Comparison of ENCODE assay signal across 25 cellular contexts in genomic region chr7:158401295-158401694, GRCh38.
"Had no signal": no experiment of that assay in that cellular context is flagged by ENCODE, and none has a peak within 500 bp of the region (broad histone marks: within the 10 kb centered on the region; RNA-seq: fewer than 3 reads in every experiment).

No MANE protein-coding gene starts in this region.

- H3K4me3 Mint-ChIP-seq: memory B cell; natural killer cell; stimulated activated memory B cell treated with anti-CD40 and anti-IgM and Interleukin-4, amounts not matched to agents 10 μg/mL and 1 μg/mL and 100 μg/mL, for 72 hours; type B pancreatic cell had no signal

- H3K4me2 ChIP-seq: hepatocyte had no signal

- H3K4me1 ChIP-seq: gastrocnemius medialis, heart left ventricle, left lung, lower lobe of right lung, testis, tibial artery had no signal

- H3K27ac Mint-ChIP-seq: memory B cell; natural killer cell; stimulated activated memory B cell treated with anti-CD40 and anti-IgM and Interleukin-4, amounts not matched to agents 10 μg/mL and 1 μg/mL and 100 μg/mL, for 72 hours; type B pancreatic cell had no signal

- H2AFZ ChIP-seq: hepatocyte had no signal

- H3K9me3 ChIP-seq: gastrocnemius medialis, ovary, testis, tibial artery had no signal

- H3K27ac ChIP-seq: dorsolateral prefrontal cortex, epithelial cell of prostate, gastrocnemius medialis, heart left ventricle, hepatocyte, left lung, lower lobe of right lung, ovary, sigmoid colon, testis, tibial artery had no signal

- H3K4me3 ChIP-seq: dorsolateral prefrontal cortex, gastrocnemius medialis, heart left ventricle, hepatocyte, left lung, lower lobe of right lung, ovary, sigmoid colon, testis, tibial artery had no signal

- H3K36me3 ChIP-seq: gastrocnemius medialis, heart left ventricle, left lung, lower lobe of right lung, ovary, sigmoid colon, tibial artery had no signal

- H3K4me1 Mint-ChIP-seq: memory B cell; natural killer cell; stimulated activated memory B cell treated with anti-CD40 and anti-IgM and Interleukin-4, amounts not matched to agents 10 μg/mL and 1 μg/mL and 100 μg/mL, for 72 hours had no signal

- H3K27me3 ChIP-seq: dorsolateral prefrontal cortex, gastrocnemius medialis, hepatocyte, ovary, sigmoid colon, testis had no signal

- H3K36me3 Mint-ChIP-seq: natural killer cell; stimulated activated memory B cell treated with anti-CD40 and anti-IgM and Interleukin-4, amounts not matched to agents 10 μg/mL and 1 μg/mL and 100 μg/mL, for 72 hours; type B pancreatic cell had no signal

- ATAC-seq: esophagus mucosa; gastrocnemius medialis; heart left ventricle; left cardiac atrium; left lung; lower lobe of right lung; natural killer cell; stimulated activated memory B cell treated with anti-CD40 and anti-IgM and Interleukin-4, amounts not matched to agents 10 μg/mL and 1 μg/mL and 100 μg/mL, for 72 hours; stimulated activated naive CD8-positive, alpha-beta T cell treated with anti-CD3 and anti-CD28 coated beads, Interleukin-15, Interleukin-2, amounts not matched to agents 100 U/mL and 50 U/mL, for 24 hours had no signal

- H3K79me2 ChIP-seq: hepatocyte had no signal

- DNase-seq: cerebellar nuclear complex; dorsolateral prefrontal cortex; effector CD4-positive, alpha-beta T cell; foreskin fibroblast; gastrocnemius medialis; heart left ventricle; kidney; left cardiac atrium; left lung; lower lobe of right lung; natural killer cell; occipital lobe; ovary; sigmoid colon; stimulated activated CD4-positive, alpha-beta T cell treated with anti-CD3 and anti-CD28 coated beads, Interleukin-4, amount 100 ng/mL, for 4 hours; stimulated activated naive CD8-positive, alpha-beta T cell treated with anti-CD3 and anti-CD28 coated beads, Interleukin-15, Interleukin-2, amounts not matched to agents 100 U/mL and 50 U/mL, for 24 hours; substantia nigra; testis; tibial artery had no signal

- H3K27me3 Mint-ChIP-seq: memory B cell, type B pancreatic cell had no signal
